4 cellular contexts compared by ENCODE assay signal in the genomic region with DNA sequence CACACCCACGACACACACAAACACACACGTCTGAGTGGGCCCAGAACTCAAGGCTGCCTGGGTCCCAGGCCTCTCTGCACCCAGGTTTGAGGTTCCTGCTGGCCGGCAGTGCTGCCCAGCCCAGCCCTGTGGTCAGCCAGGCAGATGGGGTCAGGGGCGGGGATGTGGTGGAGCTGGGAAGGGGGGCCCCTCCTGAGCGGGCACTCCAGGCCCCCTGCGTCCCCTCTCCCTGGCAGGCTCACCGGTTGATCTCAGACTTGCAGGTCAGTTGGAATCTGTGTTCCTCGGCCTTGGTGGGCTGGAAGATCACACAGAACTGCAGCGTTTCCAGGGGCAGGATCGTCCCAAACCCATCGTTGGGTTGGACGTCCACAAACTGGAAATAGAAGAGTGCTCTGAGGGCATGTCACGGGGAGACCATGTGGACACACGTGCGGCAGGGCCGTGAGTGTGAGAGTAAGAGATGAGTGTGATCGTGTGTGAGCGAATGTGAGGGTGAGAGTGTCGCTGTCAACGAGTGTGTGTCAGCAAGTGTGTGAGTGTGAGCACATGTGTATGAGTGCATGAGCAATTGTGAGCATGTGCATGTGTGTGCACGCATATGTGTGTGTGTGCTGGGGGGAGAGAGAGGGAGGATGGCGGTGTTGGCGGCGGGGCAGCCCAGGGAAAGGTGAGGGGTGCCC.
TF ChIP-seq lines count a peak whose summit lies in the region.

No MANE protein-coding gene starts in this region.

TF ChIP-seq in SK-N-SH, 30 proteins besides CTCF, POLR2A, EP300 and RAD21:
- TF ChIP-seq MXI1 (IDR thresholded peaks at IDR 0.05; ENCODE audit: low read depth, low read length) (no peak), JUND (IDR thresholded peaks at IDR 0.05) (no peak), CHD2 (IDR thresholded peaks at IDR 0.05; ENCODE audit: low read length, partially characterized antibody) (no peak), RCOR1 (IDR thresholded peaks at IDR 0.05; ENCODE audit: low read length) (no peak)
TF ChIP-seq in SK-N-SH: peak in this region for 0.

TF ChIP-seq in SK-N-SH treated with all-trans-retinoic acid at 6 μM for 48 hours, 23 proteins besides CTCF, POLR2A, EP300 and RAD21:
- TF ChIP-seq ZNF8 (CRISPR knock-in tag; IDR thresholded peaks at IDR 0.05) (no peak), ZNF565 (CRISPR knock-in tag; conservative IDR thresholded peaks at IDR 0.05; ENCODE audit: low read depth) (no peak), PPARA (CRISPR knock-in tag; IDR thresholded peaks at IDR 0.05; ENCODE audit: borderline replicate concordance) (no peak), TOX (CRISPR knock-in tag; IDR thresholded peaks at IDR 0.05; ENCODE audit: borderline replicate concordance) (no peak), ZC3H10 (CRISPR knock-in tag; IDR thresholded peaks at IDR 0.05) (no peak)

TF ChIP-seq in HEK293, 187 proteins besides CTCF, POLR2A, EP300 and RAD21:
- 0 out of 2 replicates have a peak, but pooled peaks have one; percentile 44 for TF ChIP-seq PRDM1 (tag by site-specific recombination; IDR thresholded peaks at IDR 0.05)
- TF ChIP-seq ZNF221 (tag by site-specific recombination; IDR thresholded peaks at IDR 0.05; ENCODE audit: borderline replicate concordance), result no peak
TF ChIP-seq in HEK293: peak in this region for 1.

TF ChIP-seq in H1, 55 proteins besides CTCF, POLR2A, EP300 and RAD21:
- no peak for TF ChIP-seq SP4 (IDR thresholded peaks at IDR 0.05; ENCODE audit: low read length)
- TF ChIP-seq RBBP5 (IDR thresholded peaks at IDR 0.05; ENCODE audit: borderline replicate concordance, low read depth, low read length), result no peak
- TF ChIP-seq SP1 (IDR thresholded peaks at IDR 0.05; ENCODE audit: low read depth, low read length), result no peak
- TF ChIP-seq BCL11A (IDR thresholded peaks at IDR 0.05; ENCODE audit: low read depth in 2 of 2, low read length in 2 of 2), result no peak
- TF ChIP-seq, protein P1, sequence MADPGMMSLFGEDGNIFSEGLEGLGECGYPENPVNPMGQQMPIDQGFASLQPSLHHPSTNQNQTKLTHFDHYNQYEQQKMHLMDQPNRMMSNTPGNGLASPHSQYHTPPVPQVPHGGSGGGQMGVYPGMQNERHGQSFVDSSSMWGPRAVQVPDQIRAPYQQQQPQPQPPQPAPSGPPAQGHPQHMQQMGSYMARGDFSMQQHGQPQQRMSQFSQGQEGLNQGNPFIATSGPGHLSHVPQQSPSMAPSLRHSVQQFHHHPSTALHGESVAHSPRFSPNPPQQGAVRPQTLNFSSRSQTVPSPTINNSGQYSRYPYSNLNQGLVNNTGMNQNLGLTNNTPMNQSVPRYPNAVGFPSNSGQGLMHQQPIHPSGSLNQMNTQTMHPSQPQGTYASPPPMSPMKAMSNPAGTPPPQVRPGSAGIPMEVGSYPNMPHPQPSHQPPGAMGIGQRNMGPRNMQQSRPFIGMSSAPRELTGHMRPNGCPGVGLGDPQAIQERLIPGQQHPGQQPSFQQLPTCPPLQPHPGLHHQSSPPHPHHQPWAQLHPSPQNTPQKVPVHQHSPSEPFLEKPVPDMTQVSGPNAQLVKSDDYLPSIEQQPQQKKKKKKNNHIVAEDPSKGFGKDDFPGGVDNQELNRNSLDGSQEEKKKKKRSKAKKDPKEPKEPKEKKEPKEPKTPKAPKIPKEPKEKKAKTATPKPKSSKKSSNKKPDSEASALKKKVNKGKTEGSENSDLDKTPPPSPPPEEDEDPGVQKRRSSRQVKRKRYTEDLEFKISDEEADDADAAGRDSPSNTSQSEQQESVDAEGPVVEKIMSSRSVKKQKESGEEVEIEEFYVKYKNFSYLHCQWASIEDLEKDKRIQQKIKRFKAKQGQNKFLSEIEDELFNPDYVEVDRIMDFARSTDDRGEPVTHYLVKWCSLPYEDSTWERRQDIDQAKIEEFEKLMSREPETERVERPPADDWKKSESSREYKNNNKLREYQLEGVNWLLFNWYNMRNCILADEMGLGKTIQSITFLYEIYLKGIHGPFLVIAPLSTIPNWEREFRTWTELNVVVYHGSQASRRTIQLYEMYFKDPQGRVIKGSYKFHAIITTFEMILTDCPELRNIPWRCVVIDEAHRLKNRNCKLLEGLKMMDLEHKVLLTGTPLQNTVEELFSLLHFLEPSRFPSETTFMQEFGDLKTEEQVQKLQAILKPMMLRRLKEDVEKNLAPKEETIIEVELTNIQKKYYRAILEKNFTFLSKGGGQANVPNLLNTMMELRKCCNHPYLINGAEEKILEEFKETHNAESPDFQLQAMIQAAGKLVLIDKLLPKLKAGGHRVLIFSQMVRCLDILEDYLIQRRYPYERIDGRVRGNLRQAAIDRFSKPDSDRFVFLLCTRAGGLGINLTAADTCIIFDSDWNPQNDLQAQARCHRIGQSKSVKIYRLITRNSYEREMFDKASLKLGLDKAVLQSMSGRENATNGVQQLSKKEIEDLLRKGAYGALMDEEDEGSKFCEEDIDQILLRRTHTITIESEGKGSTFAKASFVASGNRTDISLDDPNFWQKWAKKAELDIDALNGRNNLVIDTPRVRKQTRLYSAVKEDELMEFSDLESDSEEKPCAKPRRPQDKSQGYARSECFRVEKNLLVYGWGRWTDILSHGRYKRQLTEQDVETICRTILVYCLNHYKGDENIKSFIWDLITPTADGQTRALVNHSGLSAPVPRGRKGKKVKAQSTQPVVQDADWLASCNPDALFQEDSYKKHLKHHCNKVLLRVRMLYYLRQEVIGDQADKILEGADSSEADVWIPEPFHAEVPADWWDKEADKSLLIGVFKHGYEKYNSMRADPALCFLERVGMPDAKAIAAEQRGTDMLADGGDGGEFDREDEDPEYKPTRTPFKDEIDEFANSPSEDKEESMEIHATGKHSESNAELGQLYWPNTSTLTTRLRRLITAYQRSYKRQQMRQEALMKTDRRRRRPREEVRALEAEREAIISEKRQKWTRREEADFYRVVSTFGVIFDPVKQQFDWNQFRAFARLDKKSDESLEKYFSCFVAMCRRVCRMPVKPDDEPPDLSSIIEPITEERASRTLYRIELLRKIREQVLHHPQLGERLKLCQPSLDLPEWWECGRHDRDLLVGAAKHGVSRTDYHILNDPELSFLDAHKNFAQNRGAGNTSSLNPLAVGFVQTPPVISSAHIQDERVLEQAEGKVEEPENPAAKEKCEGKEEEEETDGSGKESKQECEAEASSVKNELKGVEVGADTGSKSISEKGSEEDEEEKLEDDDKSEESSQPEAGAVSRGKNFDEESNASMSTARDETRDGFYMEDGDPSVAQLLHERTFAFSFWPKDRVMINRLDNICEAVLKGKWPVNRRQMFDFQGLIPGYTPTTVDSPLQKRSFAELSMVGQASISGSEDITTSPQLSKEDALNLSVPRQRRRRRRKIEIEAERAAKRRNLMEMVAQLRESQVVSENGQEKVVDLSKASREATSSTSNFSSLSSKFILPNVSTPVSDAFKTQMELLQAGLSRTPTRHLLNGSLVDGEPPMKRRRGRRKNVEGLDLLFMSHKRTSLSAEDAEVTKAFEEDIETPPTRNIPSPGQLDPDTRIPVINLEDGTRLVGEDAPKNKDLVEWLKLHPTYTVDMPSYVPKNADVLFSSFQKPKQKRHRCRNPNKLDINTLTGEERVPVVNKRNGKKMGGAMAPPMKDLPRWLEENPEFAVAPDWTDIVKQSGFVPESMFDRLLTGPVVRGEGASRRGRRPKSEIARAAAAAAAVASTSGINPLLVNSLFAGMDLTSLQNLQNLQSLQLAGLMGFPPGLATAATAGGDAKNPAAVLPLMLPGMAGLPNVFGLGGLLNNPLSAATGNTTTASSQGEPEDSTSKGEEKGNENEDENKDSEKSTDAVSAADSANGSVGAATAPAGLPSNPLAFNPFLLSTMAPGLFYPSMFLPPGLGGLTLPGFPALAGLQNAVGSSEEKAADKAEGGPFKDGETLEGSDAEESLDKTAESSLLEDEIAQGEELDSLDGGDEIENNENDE (IDR thresholded peaks at IDR 0.05; ENCODE audit: insufficient replicate concordance, low read length), result no peak
- no peak for TF ChIP-seq SIN3A (conservative IDR thresholded peaks at IDR 0.05 in 1 of 2, IDR thresholded peaks at IDR 0.05 in 1 of 2; ENCODE audit: low read depth in 1 of 2, low read length in 2 of 2)
- TF ChIP-seq, protein P2, sequence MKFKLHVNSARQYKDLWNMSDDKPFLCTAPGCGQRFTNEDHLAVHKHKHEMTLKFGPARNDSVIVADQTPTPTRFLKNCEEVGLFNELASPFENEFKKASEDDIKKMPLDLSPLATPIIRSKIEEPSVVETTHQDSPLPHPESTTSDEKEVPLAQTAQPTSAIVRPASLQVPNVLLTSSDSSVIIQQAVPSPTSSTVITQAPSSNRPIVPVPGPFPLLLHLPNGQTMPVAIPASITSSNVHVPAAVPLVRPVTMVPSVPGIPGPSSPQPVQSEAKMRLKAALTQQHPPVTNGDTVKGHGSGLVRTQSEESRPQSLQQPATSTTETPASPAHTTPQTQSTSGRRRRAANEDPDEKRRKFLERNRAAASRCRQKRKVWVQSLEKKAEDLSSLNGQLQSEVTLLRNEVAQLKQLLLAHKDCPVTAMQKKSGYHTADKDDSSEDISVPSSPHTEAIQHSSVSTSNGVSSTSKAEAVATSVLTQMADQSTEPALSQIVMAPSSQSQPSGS (IDR thresholded peaks at IDR 0.05; ENCODE audit: low read length), result no peak
- no peak for TF ChIP-seq KDM5A (IDR thresholded peaks at IDR 0.05; ENCODE audit: low read length)
- no peak for TF ChIP-seq HDAC6 (IDR thresholded peaks at IDR 0.05; ENCODE audit: low read depth, low read length)
- no peak for TF ChIP-seq ASH2L (IDR thresholded peaks at IDR 0.05; ENCODE audit: low read length)
- TF ChIP-seq SP2 (IDR thresholded peaks at IDR 0.05; ENCODE audit: low read length), result no peak
- TF ChIP-seq EZH2 (IDR thresholded peaks at IDR 0.05; ENCODE audit: low read depth, low read length, severe bottlenecking), result no peak
- no peak for TF ChIP-seq JUN (IDR thresholded peaks at IDR 0.05; ENCODE audit: low read depth, low read length)
- no peak for TF ChIP-seq TAF1 (IDR thresholded peaks at IDR 0.05; ENCODE audit: low read depth, low read length)
- no peak for TF ChIP-seq EGR1 (IDR thresholded peaks at IDR 0.05; ENCODE audit: borderline replicate concordance, low read depth, low read length)
- TF ChIP-seq BRCA1 (IDR thresholded peaks at IDR 0.05; ENCODE audit: low read depth, low read length), result no peak
- TF ChIP-seq FOSL1 (IDR thresholded peaks at IDR 0.05; ENCODE audit: insufficient read depth, low read depth, low read length), result no peak
TF ChIP-seq in H1: peak in this region for 0.
